In the genomic region with DNA sequence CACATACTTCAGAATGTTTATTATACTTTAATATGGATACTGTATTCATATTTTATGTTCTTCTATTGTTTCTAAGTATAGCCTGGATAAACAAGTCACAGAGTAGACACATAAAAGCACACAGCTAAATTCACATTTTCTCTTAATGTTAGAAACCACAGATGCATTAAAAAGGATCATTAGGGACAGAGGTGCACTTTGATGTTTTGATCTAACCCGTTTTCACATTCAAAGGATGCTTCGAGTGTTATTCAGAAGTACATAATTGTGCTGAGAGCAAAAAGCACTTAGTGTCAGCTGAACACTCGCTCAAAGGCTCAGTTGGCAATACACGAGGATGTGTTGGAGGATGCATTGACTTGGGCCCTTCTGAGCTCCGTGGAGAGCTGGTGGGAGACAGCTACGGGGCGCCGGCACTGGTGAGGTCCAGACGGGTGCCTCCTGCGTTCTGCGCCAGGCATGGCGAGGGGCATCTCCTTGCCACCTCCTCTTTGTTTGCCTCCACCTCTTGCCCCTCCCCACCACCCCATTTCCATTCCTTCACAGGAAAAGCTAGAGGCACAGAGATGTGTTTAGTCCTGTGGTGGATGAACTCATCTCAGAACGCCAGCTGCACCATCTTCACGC, we compare ENCODE assay signal across 11 cellular contexts.
"Had no signal": no experiment of that assay in that cellular context is flagged by ENCODE, and none has a peak within 500 bp of the region (broad histone marks: within the 10 kb centered on the region; RNA-seq: fewer than 3 reads in every experiment).

No MANE protein-coding gene starts in this region.

- DNase-seq: activated CD4-positive, alpha-beta T cell treated with anti-CD3 and anti-CD28 coated beads, Interleukin-2, amount 10 ng/mL, durations not matched to agents 24 days and 14 days; activated CD8-positive, alpha-beta memory T cell treated with anti-CD3 and anti-CD28 coated beads for 24 hours; activated naive CD4-positive, alpha-beta T cell treated with Interleukin-2 at 50 U/mL for 16 hours; foreskin melanocyte; head of caudate nucleus; psoas muscle; right lobe of liver; spleen; stimulated activated CD4-positive, alpha-beta T cell treated with anti-CD3 and anti-CD28 coated beads, Interleukin-1b, Interleukin-23, amount 100 ng/mL, for 48 hours; stimulated activated naive B cell treated with anti-CD40 and anti-IgM and Interleukin-4, amounts not matched to agents 10 μg/mL and 1 μg/mL and 100 μg/mL, for 72 hours had no signal

- H3K4me3 ChIP-seq: psoas muscle, right lobe of liver, spleen, tibial nerve had no signal
